17 cellular contexts compared by ENCODE assay signal in genomic region chr6:119256392-119256791, GRCh38.
A peak's percentile ranks its signal among the peaks of the same experiment; 100 is the strongest.
DNase-seq lines count a peak whose midpoint lies in the region; ATAC-seq, FAIRE-seq and TF ChIP-seq lines count a peak whose summit lies in the region.
"Had no signal": no experiment of that assay in that cellular context is flagged by ENCODE, and none has a peak within 500 bp of the region (broad histone marks: within the 10 kb centered on the region; RNA-seq: fewer than 3 reads in every experiment).

No MANE protein-coding gene starts in this region.

- 42% methylated on average over 5 of the region's 5 CpGs for WGBS in K562 (ENCODE audit: insufficient coverage, low coverage, missing lambda C conversion rate)

- no peak overlapping the region for H3K4me3 Mint-ChIP-seq in osteocyte (ENCODE audit: unreplicated experiment)
- H3K4me3 Mint-ChIP-seq: B cell had no signal

- intact Hi-C loops in HCT116 (cut with micrococcal nuclease): no loop called here
- intact Hi-C loops in K562 (cut with micrococcal nuclease): loop anchor here (2.0 kb wide), 2 partner anchors 90 to 120 kb away; no protein-coding TSS in a partner anchor

- RAD21 ChIA-PET in HCT116 (lab: Charles Lee; ENCODE audit: low non-redundant PET in 1 of 2, low total read pairs in 2 of 2, uncharacterized antibody in 2 of 2, unreplicated experiment in 2 of 2): no interaction called here

- TF ChIP-seq RAD21 in HCT116 (IDR thresholded peaks at IDR 0.05; ENCODE audit: low read depth) (no peak), K562 (CRISPR knock-in tag; conservative IDR thresholded peaks at IDR 0.05 in 1 of 2, IDR thresholded peaks at IDR 0.05 in 1 of 2) (no peak)

- H3K4me1 ChIP-seq in HCT116 (ENCODE audit: control insufficient read depth in 1 of 2, insufficient read depth in 2 of 2, low read length in 2 of 2) (peaks cover 57 to 62% of the 10 kb centered on the region in 2 experiments), Loucy (ENCODE audit: insufficient read depth, low read length, poor library complexity, severe bottlenecking) (peaks cover 56% of the 10 kb centered on the region), K562 (replicated peaks in 1 of 2; ENCODE audit: control insufficient read depth in 2 of 2, insufficient read depth in 2 of 2, low read length in 2 of 2) (peaks cover 6 to 43% of the 10 kb centered on the region in 2 experiments)

- H3K9ac ChIP-seq in HCT116 (ENCODE audit: low read length) (no peak overlapping the region), Loucy (ENCODE audit: low read depth, low read length, poor library complexity, severe bottlenecking) (no peak overlapping the region), K562 (ENCODE audit: insufficient read depth in 1 of 2, low read depth in 2 of 2, low read length in 2 of 2) (peak overlapping the region in 1 of 2 experiments; percentile 45; a peak in 2 of 4 replicates)
- H3K9ac ChIP-seq: BLaER1 treated with 17β-estradiol and CSF1 and Interleukin-3, amounts not matched to agents 10 nM and 100 nM; GM23248 had no signal

- H3K36me3 ChIP-seq in HCT116 (ENCODE audit: control insufficient read depth in 1 of 2, insufficient read depth in 2 of 2, low read length in 2 of 2): no peaks in the 10 kb centered on the region
- no peaks in the 10 kb centered on the region for H3K36me3 ChIP-seq in Loucy (ENCODE audit: insufficient read depth, low read length)
- peaks cover 53% of the 10 kb centered on the region for H3K36me3 ChIP-seq in K562 (ENCODE audit: control insufficient read depth, insufficient read depth, low read length)
- H3K36me3 ChIP-seq: BLaER1 treated with 17β-estradiol and CSF1 and Interleukin-3, amounts not matched to agents 10 nM and 100 nM had no signal

- H3K4me2 ChIP-seq in HCT116 (ENCODE audit: low read length) (no peak overlapping the region; the same call in 1 of the 2 replicates), Loucy (ENCODE audit: low read depth, low read length, poor library complexity, severe bottlenecking) (peak overlapping the region; percentile 50), K562 (ENCODE audit: insufficient read depth, low read length) (peak overlapping the region; percentile 63; the same call in 1 of the 2 replicates)
- H3K4me2 ChIP-seq: BLaER1 treated with 17β-estradiol and CSF1 and Interleukin-3, amounts not matched to agents 10 nM and 100 nM had no signal

- peaks cover 2% of the 10 kb centered on the region for H3K27me3 Mint-ChIP-seq in osteocyte (ENCODE audit: unreplicated experiment)
- H3K27me3 Mint-ChIP-seq: B cell; CD8-positive, alpha-beta memory T cell had no signal

- H3F3A ChIP-seq in Loucy (ENCODE audit: low read depth): peaks cover 14% of the 10 kb centered on the region

- H3K27ac ChIP-seq in HCT116 (ENCODE audit: low read depth, low read length) (peak overlapping the region; percentile 59; the same call in 1 of the 2 replicates), K562 (ENCODE audit: extremely low read depth, low read depth, low read length) (peak overlapping the region; percentile 76)
- H3K27ac ChIP-seq: BLaER1 treated with 17β-estradiol and CSF1 and Interleukin-3, amounts not matched to agents 10 nM and 100 nM; GM23248 had no signal

- DNase-seq in HCT116 (ENCODE audit: low read depth, low spot score) (no peak), K562 (ENCODE audit: extremely low read depth in 1 of 4, low spot score in 3 of 4) (no peak), omental fat pad (ENCODE audit: low spot score) (no peak), GM13976 (ENCODE audit: low spot score) (no peak), osteocyte (ENCODE audit: extremely low spot score, unreplicated experiment) (no peak), SIG-M5 (lab: John Stamatoyannopoulos, UW) (no peak)
- DNase-seq: Caco-2; CD8-positive, alpha-beta memory T cell; GM23248; H7 had no signal

- H3K9me1 ChIP-seq in K562 (ENCODE audit: control insufficient read depth, insufficient read depth, low read length): no peaks in the 10 kb centered on the region

- H3K36me3 Mint-ChIP-seq in osteocyte (ENCODE audit: unreplicated experiment): no peaks in the 10 kb centered on the region

- H3K4me3 ChIP-seq in HCT116 (replicated peaks in 1 of 2; ENCODE audit: low read depth in 1 of 2, low read length in 2 of 2): no peak overlapping the region
- H3K4me3 ChIP-seq in Loucy (ENCODE audit: low read length, poor library complexity, severe bottlenecking): no peak overlapping the region
- H3K4me3 ChIP-seq in K562: no peak overlapping the region
- H3K4me3 ChIP-seq: BLaER1 treated with 17β-estradiol and CSF1 and Interleukin-3, amounts not matched to agents 10 nM and 100 nM; GM23248 had no signal

- H3K9me3 ChIP-seq in HCT116 (ENCODE audit: control insufficient read depth in 1 of 2, insufficient read depth in 1 of 2, low read depth in 1 of 2, low read length in 2 of 2) (no peaks in the 10 kb centered on the region), Loucy (ENCODE audit: insufficient read depth, low read depth, low read length) (no peaks in the 10 kb centered on the region), K562 (replicated peaks; ENCODE audit: control insufficient read depth, insufficient read depth, low read depth, low read length) (no peaks in the 10 kb centered on the region)
- H3K9me3 ChIP-seq: Caco-2 had no signal

- no peaks in the 10 kb centered on the region for H3K27me3 ChIP-seq in HCT116 (ENCODE audit: insufficient read depth, low read length)
- no peaks in the 10 kb centered on the region for H3K27me3 ChIP-seq in Loucy (ENCODE audit: insufficient read depth, low read length, poor library complexity, severe bottlenecking)
- H3K27me3 ChIP-seq in K562 (ENCODE audit: control insufficient read depth in 2 of 2, insufficient read depth in 2 of 2, low read length in 2 of 2): no peaks in the 10 kb centered on the region
- H3K27me3 ChIP-seq: BLaER1 treated with 17β-estradiol and CSF1 and Interleukin-3, amounts not matched to agents 10 nM and 100 nM had no signal

- ATAC-seq in HCT116 (no peak), K562 (peak; percentile 26), omental fat pad (ENCODE audit: low FRiP score) (peak; percentile 28)

- TF ChIP-seq POLR2A in HCT116 (IDR thresholded peaks at IDR 0.05; ENCODE audit: borderline replicate concordance, extremely low read depth, insufficient read depth, insufficient read length) (no peak), K562 (conservative IDR thresholded peaks at IDR 0.05) (no peak)

- H3K9me2 ChIP-seq in HCT116 (ENCODE audit: insufficient read depth) (no peaks in the 10 kb centered on the region), Loucy (replicated peaks; ENCODE audit: low read depth, low read length) (no peaks in the 10 kb centered on the region)

- no peak for TF ChIP-seq CTCF in HCT116 (IDR thresholded peaks at IDR 0.05 in 2 of 3, conservative IDR thresholded peaks at IDR 0.05 in 1 of 3; ENCODE audit: borderline replicate concordance in 1 of 3, insufficient read depth in 1 of 3, low read depth in 2 of 3, low read length in 2 of 3)
- TF ChIP-seq CTCF in Loucy (conservative IDR thresholded peaks at IDR 0.05; ENCODE audit: low read length): no peak
- no peak for TF ChIP-seq CTCF in K562 (IDR thresholded peaks at IDR 0.05 in 2 of 3, conservative IDR thresholded peaks at IDR 0.05 in 1 of 3; ENCODE audit: insufficient read depth in 2 of 3, low read depth in 1 of 3, low read length in 3 of 3)
- no peak for TF ChIP-seq CTCF in omental fat pad (IDR thresholded peaks at IDR 0.05)
- no peak for TF ChIP-seq CTCF in GM13976 (IDR thresholded peaks at IDR 0.05; ENCODE audit: borderline replicate concordance, control extremely low read depth, extremely low read depth, insufficient read depth, missing control alignments)
- no peak for TF ChIP-seq CTCF in osteocyte (IDR thresholded peaks at IDR 0.05)

- POLR2A ChIA-PET in HCT116 (lab: Charles Lee): no interaction called here
- POLR2A ChIA-PET in K562 (lab: Yijun Ruan, JAX): interaction anchor here (0.7 kb wide), 1 partner anchor 587 kb away, joined by 5 read pairs; no protein-coding TSS in a partner anchor

- in situ Hi-C loops in K562 (cut with MboI): no loop called here
- in situ Hi-C loops in GM13976 (cut with MboI; ENCODE audit: low sequenced_read_pairs, unreplicated experiment): no loop called here

- H2AFZ ChIP-seq in HCT116 (ENCODE audit: low read depth, low read length, poor library complexity, severe bottlenecking) (no peak overlapping the region), Loucy (ENCODE audit: low read length) (no peak overlapping the region), K562 (ENCODE audit: low read depth, low read length) (peak overlapping the region; percentile 14; the same call in 1 of the 2 replicates)
- H2AFZ ChIP-seq: GM23248 had no signal

- BruUV-seq in HCT116 (replicated peaks; lab: Mats Ljungman, UMichigan): no TSS peak
- BruUV-seq in K562 (replicated peaks; lab: Mats Ljungman, UMichigan): no TSS peak

- H3K27ac Mint-ChIP-seq in osteocyte (ENCODE audit: unreplicated experiment): no peak overlapping the region
- H3K27ac Mint-ChIP-seq: B cell had no signal

- H3K9me3 Mint-ChIP-seq in osteocyte (ENCODE audit: unreplicated experiment): no peaks in the 10 kb centered on the region
- H3K9me3 Mint-ChIP-seq: CD8-positive, alpha-beta memory T cell had no signal

- H3K4me1 Mint-ChIP-seq in osteocyte (ENCODE audit: unreplicated experiment): peaks cover under 1% of the 10 kb centered on the region
- H3K4me1 Mint-ChIP-seq: B cell had no signal

- TF ChIP-seq EP300 in K562 (IDR thresholded peaks at IDR 0.05; ENCODE audit: low read length): no peak

- FAIRE-seq in K562 (lab: Jason Lieb, UNC): no peak
- FAIRE-seq: D721Med, G401.6, GM12891, GM18507 had no signal

- CTCF ChIA-PET in HCT116 (lab: Charles Lee): no interaction called here
- CTCF ChIA-PET in K562 (lab: Yijun Ruan, JAX; ENCODE audit: low intra/inter-chr PET ratio): no interaction called here

- H3K79me2 ChIP-seq in HCT116 (ENCODE audit: insufficient read depth, low read length): no peaks in the 10 kb centered on the region; the same call in 1 of the 2 replicates
- no peaks in the 10 kb centered on the region for H3K79me2 ChIP-seq in Loucy (ENCODE audit: insufficient read depth, low read length)
- peaks cover 95% of the 10 kb centered on the region for H3K79me2 ChIP-seq in K562 (ENCODE audit: control insufficient read depth, insufficient read depth, low read length)

- H4K20me1 ChIP-seq in HCT116 (ENCODE audit: insufficient read depth) (0 out of 2 replicates have a peak, but pooled peaks cover under 1% of the 10 kb centered on the region), Loucy (ENCODE audit: insufficient read depth, low read length, poor library complexity, severe bottlenecking) (no peaks in the 10 kb centered on the region), K562 (replicated peaks; ENCODE audit: control insufficient read depth, insufficient read depth, low read length) (no peaks in the 10 kb centered on the region)

TF ChIP-seq in HCT116, 20 proteins besides CTCF, POLR2A, EP300 and RAD21 (continues in another document):
- TF ChIP-seq EZH2 (IDR thresholded peaks at IDR 0.05): no peak
- TF ChIP-seq TCF7L2 (IDR thresholded peaks at IDR 0.05; ENCODE audit: borderline replicate concordance, extremely low read depth, insufficient read depth, insufficient read length): no peak
- TF ChIP-seq FOSL1 (IDR thresholded peaks at IDR 0.05; ENCODE audit: low read depth): no peak

TF ChIP-seq in K562, 482 proteins besides CTCF, POLR2A, EP300 and RAD21 (continues in another document):
- peak; percentile 63; the same call in 1 of the 2 replicates for TF ChIP-seq DMBX1 (CRISPR knock-in tag; IDR thresholded peaks at IDR 0.05; ENCODE audit: borderline replicate concordance)
- no peak for TF ChIP-seq KLF16 (IDR thresholded peaks at IDR 0.05)
- TF ChIP-seq FOSL1 (tag; conservative IDR thresholded peaks at IDR 0.05): 0 out of 2 replicates have a peak, but pooled peaks have one; percentile 0

Comparison
In these comparisons a context has a peak if more than half of its experiments do, and no peak if none do; other contexts are left out.
1. Of the 22 proteins assayed by ChIP-seq in both K562 and HCT116: peak only in K562: FOSL1; only in HCT116: none; in both: none; in neither: 21.